Comparison of ENCODE assay signal across 8 cellular contexts in genomic region chr1:67211589-67212563, GRCh38. TPM values are rescaled to one million over a fixed set of nuclear protein-coding genes. Genes with fewer than 3 reads are reported as not detected.
A peak's percentile ranks its signal among the peaks of the same experiment; 100 is the strongest.
DNase-seq lines count a peak whose midpoint lies in the region; ATAC-seq, FAIRE-seq and TF ChIP-seq lines count a peak whose summit lies in the region.

No MANE protein-coding gene starts in this region.

- no peaks in the 10 kb centered on the region for H3K27me3 ChIP-seq in endodermal cell (ENCODE audit: control insufficient read depth, insufficient read depth, low read length, poor library complexity, severe bottlenecking)

- POLR2A ChIA-PET in A549 (lab: Yijun Ruan, JAX) = no interaction called here

- no peaks in the 10 kb centered on the region for H3K4me1 Mint-ChIP-seq in endodermal cell

- peak; percentile 3 to 20 for DNase-seq in A549 (ENCODE audit: low read depth in 1 of 2, low spot score in 1 of 2)
- peak; percentile 24 for DNase-seq in NB4 (ENCODE audit: low read depth)
- DNase-seq in endodermal cell = peak; percentile 61
- DNase-seq in pons (ENCODE audit: low spot score) = peak; percentile 11
- no peak for DNase-seq in ecto neural progenitor cell (ENCODE audit: low spot score)

- no peak for TF ChIP-seq EP300 in A549 (IDR thresholded peaks at IDR 0.05)

- H3K36me3 Mint-ChIP-seq in endodermal cell (ENCODE audit: low read depth) = no peaks in the 10 kb centered on the region

- WGBS in A549 (ENCODE audit: missing lambda C conversion rate) = 13% methylated on average over 4 of the region's 4 CpGs
- 85 to 90% methylated on average over 1 to 4 of the region's 4 CpGs for WGBS in endodermal cell (ENCODE audit: insufficient coverage in 1 of 2, insufficient read length in 1 of 2), 2 experiments

- H3K4me3 ChIP-seq in A549 (no peak overlapping the region), NB4 (ENCODE audit: low read depth, low read length) (no peak overlapping the region), endodermal cell (ENCODE audit: low read length) (no peak overlapping the region)

- no peak overlapping the region for H3K4me2 ChIP-seq in A549

- TF ChIP-seq RAD21 in A549 (conservative IDR thresholded peaks at IDR 0.05 in 1 of 2, IDR thresholded peaks at IDR 0.05 in 1 of 2) = peak; percentile 37 to 39; a peak in 3 of 5 replicates

- no peak for FAIRE-seq in A549 (lab: Jason Lieb, UNC)

- CTCF ChIA-PET in A549 (lab: Yijun Ruan, JAX) = interaction anchor here (0.6 to 5.9 kb wide), 27 partner anchors 9 to 489 kb away, joined by 3 to 49 read pairs (median 4); no protein-coding TSS in a partner anchor

- peak; percentile 49 for TF ChIP-seq CTCF in A549 (IDR thresholded peaks at IDR 0.05)
- TF ChIP-seq CTCF in GM12874 (IDR thresholded peaks at IDR 0.05; ENCODE audit: insufficient read depth, low read depth, low read length) = peak; percentile 51; the same call in 1 of the 2 replicates
- TF ChIP-seq CTCF in NB4 (IDR thresholded peaks at IDR 0.05; ENCODE audit: low read depth, low read length) = peak; percentile 45
- peak; percentile 90 for TF ChIP-seq CTCF in endodermal cell (conservative IDR thresholded peaks at IDR 0.05)

- H3K4me3 Mint-ChIP-seq in endodermal cell = no peak overlapping the region

- H3K36me3 ChIP-seq in endodermal cell (ENCODE audit: control insufficient read depth, insufficient read depth, low read length) = no peaks in the 10 kb centered on the region

- ATAC-seq in A549 = peak; percentile 62 to 74; a peak in 4 of 6 replicates
- peak; percentile 67 to 72 for ATAC-seq in activated CD4-positive, CD25-positive, alpha-beta regulatory T cell treated with anti-CD3 and anti-CD28 coated beads, Interleukin-2, amount 50 U/mL, for 24 hours
- ATAC-seq in GM18867 (IDR thresholded peaks at IDR 0.05; ENCODE audit: unreplicated experiment) = no peak

- H3K27ac ChIP-seq in A549 (no peak overlapping the region), endodermal cell (ENCODE audit: low read depth, low read length) (no peak overlapping the region)

- no peak overlapping the region for H3K27ac Mint-ChIP-seq in endodermal cell

- H3K9ac ChIP-seq in endodermal cell (ENCODE audit: extremely low read depth, low read length, poor library complexity, severe bottlenecking) = no peak overlapping the region

- no peaks in the 10 kb centered on the region for H3K4me1 ChIP-seq in A549
- no peaks in the 10 kb centered on the region for H3K4me1 ChIP-seq in endodermal cell (ENCODE audit: control insufficient read depth, insufficient read depth, low read length)

- TF ChIP-seq POLR2A in A549 (IDR thresholded peaks at IDR 0.05; ENCODE audit: low read length) (no peak), NB4 (IDR thresholded peaks at IDR 0.05; ENCODE audit: extremely low read depth, insufficient read length) (no peak)

- H3K9me3 ChIP-seq in A549 (no peaks in the 10 kb centered on the region), endodermal cell (ENCODE audit: control insufficient read depth, low read length) (no peaks in the 10 kb centered on the region)

- no peaks in the 10 kb centered on the region for H3K9me3 Mint-ChIP-seq in endodermal cell

- H3K27me3 Mint-ChIP-seq in endodermal cell (ENCODE audit: insufficient read depth) = no peaks in the 10 kb centered on the region

TF ChIP-seq in A549, 52 proteins besides CTCF, POLR2A, EP300 and RAD21:
- peak; percentile 60 for TF ChIP-seq SMC3 (IDR thresholded peaks at IDR 0.05)
- TF ChIP-seq, protein P1, sequence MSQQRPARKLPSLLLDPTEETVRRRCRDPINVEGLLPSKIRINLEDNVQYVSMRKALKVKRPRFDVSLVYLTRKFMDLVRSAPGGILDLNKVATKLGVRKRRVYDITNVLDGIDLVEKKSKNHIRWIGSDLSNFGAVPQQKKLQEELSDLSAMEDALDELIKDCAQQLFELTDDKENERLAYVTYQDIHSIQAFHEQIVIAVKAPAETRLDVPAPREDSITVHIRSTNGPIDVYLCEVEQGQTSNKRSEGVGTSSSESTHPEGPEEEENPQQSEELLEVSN (IDR thresholded peaks at IDR 0.05; ENCODE audit: borderline replicate concordance, low read depth) = no peak
- no peak for TF ChIP-seq TFCP2L1 (CRISPR knock-in tag; IDR thresholded peaks at IDR 0.05)

RNA-seq across cellular contexts. Expression of gene IL23R, which starts 45.6 kb away (rescaled TPM):
- polyA plus RNA-seq in A549 (2011; rRNA removed) (not detected in 2 replicates), A549 (2017; fragmentation: RNase III; extraction: RNeasy Plus Mini Kit Qiagen cat#74134 plus additional on column Dnase treatment) (not detected in 3 replicates)
- not detected in 2 replicates for polyA plus RNA-seq in A549 (2012; cell fraction: cytosol; rRNA removed)
- not detected in 2 replicates for polyA plus RNA-seq in A549 (2012; cell fraction: nucleus; rRNA removed)
- not detected in 2 replicates for polyA minus RNA-seq in A549 (2011; rRNA and poly(A)+ RNA removed)
- total RNA-seq in endodermal cell = not detected
- not detected for polyA plus RNA-seq in endodermal cell (2013, experiment 1 of 2)
- not detected for polyA plus RNA-seq in endodermal cell (2013, experiment 2 of 2)
